In the genomic region with DNA sequence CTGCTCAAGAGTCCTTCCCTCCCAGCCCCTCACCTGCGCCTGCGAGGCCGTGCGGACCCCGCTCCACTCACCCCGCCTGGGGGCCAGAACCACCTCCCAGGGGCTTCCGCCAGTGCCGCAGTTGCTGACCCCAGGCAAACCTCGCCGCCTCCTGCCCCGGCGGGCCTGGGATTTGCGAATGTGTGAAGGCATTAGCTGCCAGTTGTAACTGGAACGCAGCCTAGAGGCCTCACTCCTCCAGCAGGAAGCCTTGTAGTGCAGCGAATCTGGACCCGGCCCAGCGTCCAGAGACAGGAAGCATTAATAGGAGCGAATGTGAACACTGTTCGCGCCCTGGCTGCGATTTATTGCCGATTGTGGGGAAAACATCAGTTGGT, we compare ENCODE assay signal across 9 cellular contexts.
DNase-seq lines count a peak whose midpoint lies in the region; ATAC-seq and TF ChIP-seq lines count a peak whose summit lies in the region.
"Had no signal": no experiment of that assay in that cellular context is flagged by ENCODE, and none has a peak within 500 bp of the region (broad histone marks: within the 10 kb centered on the region; RNA-seq: fewer than 3 reads in every experiment).

No MANE protein-coding gene starts in this region.

- no peak overlapping the region for H3K23ac ChIP-seq in H9 (ENCODE audit: insufficient read length, low read depth, low read length)

- H3K56ac ChIP-seq in H9 (ENCODE audit: insufficient read length, low read depth, low read length), result no peak overlapping the region

- no peak overlapping the region for H3K9ac ChIP-seq in H9 (ENCODE audit: extremely low read depth, insufficient read length, low read length)
- H3K9ac ChIP-seq in skeletal muscle tissue (ENCODE audit: low read depth in 1 of 3, low read length in 3 of 3), result peak overlapping the region; percentile 21 to 73 (median 48)

- TF ChIP-seq CTCF in H9 (conservative IDR thresholded peaks at IDR 0.05), result no peak

- no peaks in the 10 kb centered on the region for H3K79me2 ChIP-seq in H9 (ENCODE audit: insufficient read depth, low read length)

- H3K27ac Mint-ChIP-seq in H9, result no peak overlapping the region

- H4K8ac ChIP-seq in H9 (replicated peaks; ENCODE audit: insufficient read length, low read depth, low read length), result no peak overlapping the region

- H2BK120ac ChIP-seq in H9 (ENCODE audit: low read depth, low read length, poor library complexity, severe bottlenecking), result no peak overlapping the region

- no peak overlapping the region for H3K18ac ChIP-seq in H9 (ENCODE audit: insufficient read length, low read depth, low read length)

- no peaks in the 10 kb centered on the region for H4K20me1 ChIP-seq in H9 (ENCODE audit: control insufficient read depth, insufficient read depth, insufficient read length)

- no peaks in the 10 kb centered on the region for H3K23me2 ChIP-seq in H9 (ENCODE audit: insufficient read length, low read depth, low read length, poor library complexity, severe bottlenecking)

- H3K36me3 Mint-ChIP-seq in H9 (ENCODE audit: insufficient read depth in 1 of 3, low read depth in 3 of 3), result no peaks in the 10 kb centered on the region

- WGBS in H9 (ENCODE audit: extremely low coverage, insufficient read length, low lambda C conversion rate), result no CpG with 5 or more reads among the region's 22 CpGs

- H3K79me1 ChIP-seq in H9 (ENCODE audit: insufficient read depth, low read depth, low read length, poor library complexity, severe bottlenecking), result no peaks in the 10 kb centered on the region

- H3K4me1 Mint-ChIP-seq in H9, result peaks cover 33 to 39% of the 10 kb centered on the region in 2 experiments

- no peak overlapping the region for H2AFZ ChIP-seq in H9 (ENCODE audit: low read length)

- no peak overlapping the region for H2BK20ac ChIP-seq in H9 (ENCODE audit: low read depth, low read length, poor library complexity, severe bottlenecking)

- no peak overlapping the region for H2BK15ac ChIP-seq in H9 (ENCODE audit: low read depth, low read length)

- H3K4me3 Mint-ChIP-seq in H9, result no peak overlapping the region
- H3K4me3 Mint-ChIP-seq: activated naive CD8-positive, alpha-beta T cell treated with anti-CD3 and anti-CD28 coated beads, Interleukin-2, amount 50 U/mL, for 24 hours had no signal

- no peak overlapping the region for H3T11ph ChIP-seq in H9 (ENCODE audit: low read length)

- H3K9me3 ChIP-seq in H9 (ENCODE audit: control insufficient read depth, low read depth, low read length) (no peaks in the 10 kb centered on the region), skeletal muscle tissue (ENCODE audit: control insufficient read depth in 3 of 3, low read length in 3 of 3) (no peaks in the 10 kb centered on the region)

- H2BK5ac ChIP-seq in H9 (ENCODE audit: insufficient read length, low read length), result no peak overlapping the region

- no peaks in the 10 kb centered on the region for H3K36me3 ChIP-seq in skeletal muscle tissue (ENCODE audit: control insufficient read depth in 3 of 3, insufficient read depth in 3 of 3, low read length in 3 of 3)

- H3K27me3 ChIP-seq in H9 (ENCODE audit: insufficient read depth, low read length) (peaks cover 3% of the 10 kb centered on the region; the same call in 1 of the 2 replicates), layer of hippocampus (ENCODE audit: control insufficient read depth, insufficient read depth, low read length) (peaks cover 8% of the 10 kb centered on the region), skeletal muscle tissue (ENCODE audit: control insufficient read depth in 3 of 3, insufficient read depth in 3 of 3, low read length in 3 of 3) (peaks cover 22 to 50% (median 34%) of the 10 kb centered on the region in 3 donors)

- H3K27me3 Mint-ChIP-seq in H9 (ENCODE audit: low read depth), result peaks cover 33% of the 10 kb centered on the region

- peak overlapping the region in 2 of 3 donors; percentile 21 to 35 for H3K4me3 ChIP-seq in skeletal muscle tissue (ENCODE audit: low read length in 3 of 3)

- no peak overlapping the region for H4K5ac ChIP-seq in H9 (ENCODE audit: insufficient read length, low read depth, low read length)

- H2AK5ac ChIP-seq in H9 (ENCODE audit: insufficient read length, low read length), result no peak overlapping the region

- H3K27ac ChIP-seq in H9 (ENCODE audit: insufficient read length, low read depth, low read length), result no peak overlapping the region
- peak overlapping the region; percentile 70 for H3K27ac ChIP-seq in cingulate gyrus (ENCODE audit: low read depth, low read length)
- H3K27ac ChIP-seq in layer of hippocampus (ENCODE audit: low read depth, low read length), result peak overlapping the region; percentile 80
- peak overlapping the region; percentile 89 for H3K27ac ChIP-seq in skeletal muscle tissue (ENCODE audit: low read depth, low read length)

- no peak for ATAC-seq in activated CD4-positive, CD25-positive, alpha-beta regulatory T cell treated with anti-CD3 and anti-CD28 coated beads, Interleukin-2, amount 50 U/mL, for 24 hours
- ATAC-seq in HG03039 (IDR thresholded peaks at IDR 0.05; ENCODE audit: unreplicated experiment), result no peak

- DNase-seq in H9 (peak; percentile 46), NCI-H345 (lab: John Stamatoyannopoulos, UW) (no peak)
- no peak for DNase-seq in activated T-cell treated with anti-CD3 and anti-CD28 coated beads, Interleukin-2, amount 50 U/mL, for 48 hours

- peaks cover 2% of the 10 kb centered on the region; the same call in 1 of the 2 replicates for H3K4me1 ChIP-seq in H9 (ENCODE audit: insufficient read depth, low read length)
- H3K4me1 ChIP-seq in skeletal muscle tissue (ENCODE audit: control insufficient read depth in 3 of 3, insufficient read depth in 3 of 3, low read length in 3 of 3), result peaks cover 17 to 24% (median 21%) of the 10 kb centered on the region in 3 donors

- no peak overlapping the region for H3K4ac ChIP-seq in H9 (ENCODE audit: low read depth, low read length)

- H4K91ac ChIP-seq in H9 (ENCODE audit: insufficient read length, low read depth, low read length), result no peak overlapping the region

- no peak overlapping the region for H3K4me2 ChIP-seq in H9 (ENCODE audit: insufficient read depth, insufficient read length, low read length)

- no peak overlapping the region for H3K14ac ChIP-seq in H9 (ENCODE audit: insufficient read depth, low read length)

- no peak overlapping the region for H2BK12ac ChIP-seq in H9 (ENCODE audit: insufficient read length, low read depth, low read length)

- H3K9me3 Mint-ChIP-seq in H9, result peaks cover 0 to 3% of the 10 kb centered on the region in 2 experiments; a peak in 1 of 5 replicates
